In the genomic region with DNA sequence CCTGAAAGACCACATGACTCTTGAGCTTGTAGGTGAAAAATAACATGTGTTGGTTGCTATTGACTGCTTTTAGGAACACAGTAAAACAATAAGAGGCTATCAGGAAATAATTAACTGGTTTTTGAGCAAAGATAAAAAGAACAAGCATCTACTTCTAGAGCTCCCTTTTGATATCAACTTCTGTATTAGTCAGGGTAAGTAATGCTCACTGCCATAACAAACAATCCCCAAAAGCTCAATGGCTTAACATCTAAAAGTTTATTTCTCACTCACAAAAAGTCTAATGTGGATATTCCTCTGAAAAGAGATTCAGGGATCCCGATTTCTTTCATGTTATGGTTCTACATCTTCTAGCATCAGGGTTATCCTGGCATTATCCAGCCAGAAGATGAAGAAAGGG, we compare ENCODE assay signal across 1 cellular context.
TF ChIP-seq lines count a peak whose summit lies in the region.

No MANE protein-coding gene starts in this region.

TF ChIP-seq in HepG2, 621 proteins besides CTCF, POLR2A, EP300 and RAD21:
- TF ChIP-seq, protein P1, sequence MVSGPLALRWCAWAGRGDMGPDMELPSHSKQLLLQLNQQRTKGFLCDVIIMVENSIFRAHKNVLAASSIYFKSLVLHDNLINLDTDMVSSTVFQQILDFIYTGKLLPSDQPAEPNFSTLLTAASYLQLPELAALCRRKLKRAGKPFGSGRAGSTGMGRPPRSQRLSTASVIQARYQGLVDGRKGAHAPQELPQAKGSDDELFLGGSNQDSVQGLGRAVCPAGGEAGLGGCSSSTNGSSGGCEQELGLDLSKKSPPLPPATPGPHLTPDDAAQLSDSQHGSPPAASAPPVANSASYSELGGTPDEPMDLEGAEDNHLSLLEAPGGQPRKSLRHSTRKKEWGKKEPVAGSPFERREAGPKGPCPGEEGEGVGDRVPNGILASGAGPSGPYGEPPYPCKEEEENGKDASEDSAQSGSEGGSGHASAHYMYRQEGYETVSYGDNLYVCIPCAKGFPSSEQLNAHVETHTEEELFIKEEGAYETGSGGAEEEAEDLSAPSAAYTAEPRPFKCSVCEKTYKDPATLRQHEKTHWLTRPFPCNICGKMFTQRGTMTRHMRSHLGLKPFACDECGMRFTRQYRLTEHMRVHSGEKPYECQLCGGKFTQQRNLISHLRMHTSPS (CRISPR knock-in tag; IDR thresholded peaks at IDR 0.05; ENCODE audit: low read depth): no peak
- TF ChIP-seq ARID2 (CRISPR knock-in tag; IDR thresholded peaks at IDR 0.05; ENCODE audit: borderline replicate concordance) (no peak), ZNF280D (CRISPR knock-in tag; IDR thresholded peaks at IDR 0.05) (no peak), ZNF12 (CRISPR knock-in tag; IDR thresholded peaks at IDR 0.05) (peak; percentile 98), SMAD1 (CRISPR knock-in tag; IDR thresholded peaks at IDR 0.05; ENCODE audit: borderline replicate concordance, low read depth) (no peak)
